ENCODE assay signal across 15 cellular contexts in the genomic region with DNA sequence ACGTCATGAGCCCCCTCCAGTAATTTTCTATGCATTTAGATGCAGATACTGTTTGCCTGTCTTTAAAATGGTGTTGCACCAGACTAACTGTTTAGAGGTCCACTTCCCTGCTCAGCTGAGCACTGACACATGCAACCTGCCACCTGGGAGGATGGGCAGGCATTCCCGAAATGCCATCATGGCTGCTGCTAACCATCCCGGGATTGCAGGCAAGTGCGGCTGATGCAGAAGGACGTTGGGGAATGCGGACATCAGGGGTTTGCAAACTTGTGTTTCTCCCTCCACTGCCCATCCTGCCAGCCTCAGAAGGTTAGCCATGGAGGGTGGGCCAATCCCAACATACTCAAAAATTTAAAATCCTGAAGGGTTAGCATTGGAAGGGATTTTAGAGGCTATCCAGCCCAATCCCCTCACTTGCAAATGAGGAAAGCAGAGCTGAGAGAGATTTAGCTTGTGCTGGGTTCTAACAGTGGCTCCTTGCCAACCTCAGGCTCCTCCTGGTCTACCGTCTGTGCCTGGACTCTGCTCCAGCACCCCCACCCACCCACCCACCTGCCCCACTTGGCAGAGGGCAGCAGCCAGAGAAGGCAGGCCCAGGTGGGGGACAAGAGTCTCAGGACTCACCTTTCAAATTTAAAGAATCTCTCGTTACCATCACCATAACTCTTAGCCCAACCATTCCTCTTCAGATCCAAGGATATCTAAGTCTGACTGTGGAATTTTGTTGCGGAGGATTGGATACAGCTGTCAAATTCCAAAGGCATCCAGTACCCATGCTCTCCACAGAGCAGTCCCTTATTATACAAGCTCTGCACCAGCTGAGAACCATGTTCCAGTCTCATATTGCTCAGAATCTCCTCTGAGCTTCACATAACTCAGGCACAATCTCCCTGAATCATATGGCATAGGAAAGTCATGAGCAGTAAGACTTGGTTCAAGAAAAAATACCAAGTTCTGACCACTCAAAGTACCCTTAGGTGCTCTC.
"Had no signal": no experiment of that assay in that cellular context is flagged by ENCODE, and none has a peak within 500 bp of the region (broad histone marks: within the 10 kb centered on the region; RNA-seq: fewer than 3 reads in every experiment).

No MANE protein-coding gene starts in this region.

- H2AFZ ChIP-seq: hepatocyte had no signal

- ATAC-seq: left lung had no signal

- H3K4me1 ChIP-seq: left lung had no signal

- H3K36me3 Mint-ChIP-seq: memory B cell had no signal

- DNase-seq: activated CD4-positive, alpha-beta T cell treated with anti-CD3 and anti-CD28 coated beads, Interleukin-2, amount 10 ng/mL, durations not matched to agents 7 days and 5 days; activated naive CD4-positive, alpha-beta T cell; activated T-cell treated with anti-CD3 and anti-CD28 coated beads for 4 hours; kidney; left lung; nephron progenitor cell; ovary; stimulated activated CD4-positive, alpha-beta T cell treated with anti-CD3 and anti-CD28 coated beads, Interleukin-12 subunit alpha, Interleukin-12 subunit beta, amount 100 ng/mL, for 4 hours; stimulated activated CD4-positive, alpha-beta T cell treated with anti-CD3 and anti-CD28 coated beads, Interleukin-2, amount 100 ng/mL, for 24 hours; stomach; testis; upper lobe of left lung had no signal

- H3K36me3 ChIP-seq: left lung, ovary, stomach, upper lobe of left lung had no signal

- H3K4me3 Mint-ChIP-seq: activated CD4-positive, alpha-beta T cell treated with anti-CD3 and anti-CD28 coated beads, Interleukin-2, amount 10 ng/mL, durations not matched to agents 7 days and 5 days; memory B cell; nephron progenitor cell; T-helper 2 cell treated with Interferon-gamma antibody and Interleukin-4, amounts not matched to agents 5 μg/mL and 100 μg/mL, for 36 hours had no signal

- H3K27ac Mint-ChIP-seq: activated CD4-positive, alpha-beta T cell treated with anti-CD3 and anti-CD28 coated beads, Interleukin-2, amount 10 ng/mL, durations not matched to agents 7 days and 5 days; memory B cell; nephron progenitor cell; T-helper 2 cell treated with Interferon-gamma antibody and Interleukin-4, amounts not matched to agents 5 μg/mL and 100 μg/mL, for 36 hours had no signal

- H3K4me2 ChIP-seq: hepatocyte had no signal

- H3K27me3 Mint-ChIP-seq: activated CD4-positive, alpha-beta T cell treated with anti-CD3 and anti-CD28 coated beads, Interleukin-2, amount 10 ng/mL, durations not matched to agents 7 days and 5 days had no signal

- H3K4me3 ChIP-seq: hepatocyte, left lung, ovary, stomach, testis, upper lobe of left lung had no signal

- H3K27me3 ChIP-seq: hepatocyte, left lung, ovary, stomach, testis, upper lobe of left lung had no signal

- H3K9me3 ChIP-seq: left lung, ovary, stomach, testis, upper lobe of left lung had no signal

- H3K27ac ChIP-seq: hepatocyte, left lung, ovary, testis had no signal

- H3K9me3 Mint-ChIP-seq: activated CD4-positive, alpha-beta T cell treated with anti-CD3 and anti-CD28 coated beads, Interleukin-2, amount 10 ng/mL, durations not matched to agents 7 days and 5 days; memory B cell; nephron progenitor cell; T-helper 2 cell treated with Interferon-gamma antibody and Interleukin-4, amounts not matched to agents 5 μg/mL and 100 μg/mL, for 36 hours had no signal
